ENCODE assay signal across 8 cellular contexts in the genomic region with DNA sequence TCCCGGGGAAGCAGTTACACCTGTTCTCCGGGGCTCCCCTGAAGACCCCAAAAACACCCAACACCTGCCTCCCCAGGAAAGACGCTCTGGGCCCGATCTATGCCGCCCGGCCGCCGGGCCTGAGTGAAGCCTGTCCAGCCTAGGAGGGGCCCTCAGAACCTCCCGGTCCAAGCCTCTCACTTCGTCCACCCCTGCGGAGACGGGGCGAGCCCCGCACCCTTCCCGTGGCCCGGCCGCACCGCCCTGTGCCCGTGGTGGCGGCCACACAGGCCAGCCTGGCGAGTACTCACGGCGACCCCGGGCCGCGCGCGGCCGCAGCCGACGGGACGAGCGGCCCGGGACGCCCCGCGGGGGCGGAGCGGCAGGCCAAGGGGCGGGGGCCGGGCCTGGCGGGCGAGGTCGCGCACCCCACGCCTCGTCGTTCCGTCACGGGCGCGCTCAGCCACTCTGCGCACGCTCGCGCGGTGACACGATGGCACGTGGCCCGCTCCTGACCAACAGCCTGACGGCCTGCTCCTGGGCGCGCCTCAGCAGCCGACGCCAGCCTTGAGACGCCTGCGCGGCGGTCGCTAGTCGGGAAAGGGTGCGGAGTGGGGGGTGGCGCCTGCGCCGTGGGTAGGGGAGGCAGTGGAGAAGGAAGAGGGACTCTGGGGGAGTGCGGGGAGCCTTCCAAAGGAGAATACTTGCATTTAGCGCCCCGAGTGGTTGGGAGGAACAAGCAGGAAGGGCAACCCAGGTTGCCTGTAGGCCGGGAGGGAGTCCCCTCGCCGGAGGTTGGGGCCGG. TPM values are rescaled to one million over a fixed set of nuclear protein-coding genes. Genes with fewer than 3 reads are reported as not detected.
DNase-seq lines count a peak whose midpoint lies in the region; ATAC-seq and TF ChIP-seq lines count a peak whose summit lies in the region.

A gene with protein sequence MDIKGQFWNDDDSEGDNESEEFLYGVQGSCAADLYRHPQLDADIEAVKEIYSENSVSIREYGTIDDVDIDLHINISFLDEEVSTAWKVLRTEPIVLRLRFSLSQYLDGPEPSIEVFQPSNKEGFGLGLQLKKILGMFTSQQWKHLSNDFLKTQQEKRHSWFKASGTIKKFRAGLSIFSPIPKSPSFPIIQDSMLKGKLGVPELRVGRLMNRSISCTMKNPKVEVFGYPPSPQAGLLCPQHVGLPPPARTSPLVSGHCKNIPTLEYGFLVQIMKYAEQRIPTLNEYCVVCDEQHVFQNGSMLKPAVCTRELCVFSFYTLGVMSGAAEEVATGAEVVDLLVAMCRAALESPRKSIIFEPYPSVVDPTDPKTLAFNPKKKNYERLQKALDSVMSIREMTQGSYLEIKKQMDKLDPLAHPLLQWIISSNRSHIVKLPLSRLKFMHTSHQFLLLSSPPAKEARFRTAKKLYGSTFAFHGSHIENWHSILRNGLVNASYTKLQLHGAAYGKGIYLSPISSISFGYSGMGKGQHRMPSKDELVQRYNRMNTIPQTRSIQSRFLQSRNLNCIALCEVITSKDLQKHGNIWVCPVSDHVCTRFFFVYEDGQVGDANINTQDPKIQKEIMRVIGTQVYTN (minus strand): TSS at position 342 of the 784 bp plus-strand sequence. CDS start 5,077 bp downstream, outside the sequence.

- H3K4me3 ChIP-seq in Caco-2 (ENCODE audit: low read depth, low read length), result peak within 1 kb of the TSS; percentile 96
- peak within 1 kb of the TSS; percentile 85 for H3K4me3 ChIP-seq in mesodermal cell (ENCODE audit: extremely low read depth, insufficient read depth, low read length, poor library complexity, severe bottlenecking)

- no peaks in the 10 kb centered on the region for H3K27me3 Mint-ChIP-seq in Caco-2 (ENCODE audit: insufficient read depth, unreplicated experiment)

- TF ChIP-seq CTCF in Caco-2 (IDR thresholded peaks at IDR 0.05; ENCODE audit: insufficient read depth in 1 of 2, low read depth in 1 of 2, low read length in 1 of 2, severe bottlenecking in 1 of 2, unreplicated experiment in 1 of 2), result peak; percentile 46 to 75

- POLR2A ChIA-PET in Caco-2 (lab: Charles Lee), result no interaction called here

- WGBS in mesodermal cell (ENCODE audit: insufficient coverage in 2 of 2), 2 experiments, result 0 to 1% methylated on average over 53 to 77 of the region's 82 CpGs

- H3K36me3 ChIP-seq in Caco-2 (ENCODE audit: control insufficient read depth, insufficient read depth, low read length), result no peaks in the 10 kb centered on the region; the same call in 1 of the 2 replicates
- peaks cover 33% of the 10 kb centered on the region for H3K36me3 ChIP-seq in mesodermal cell (ENCODE audit: control insufficient read depth, insufficient read depth, low read length)

- H3K4me3 Mint-ChIP-seq in Caco-2 (ENCODE audit: unreplicated experiment), result peak within 1 kb of the TSS; percentile 83

- CTCF ChIA-PET in Caco-2 (lab: Charles Lee), result no interaction called here

- DNase-seq in Caco-2, result peak; percentile 99
- peak; percentile 98 for DNase-seq in HT1080 (ENCODE audit: low read depth)
- DNase-seq in NOMO-1 treated with dmso at 0.1 percent for 144 hours (lab: John Stamatoyannopoulos, UW; ENCODE audit: unreplicated experiment), result peak; percentile 99
- peak; percentile 98 for DNase-seq in activated CD8-positive, alpha-beta memory T cell treated with anti-CD3 and anti-CD28 coated beads, Interleukin-2, amount 50 U/mL, for 24 hours (ENCODE audit: extremely low read depth)
- DNase-seq in stimulated activated CD8-positive, alpha-beta memory T cell treated with anti-CD3 and anti-CD28 coated beads, Interleukin-15, amount 100 ng/mL, for 4 hours (ENCODE audit: low read depth in 2 of 2), result peak; percentile 98 to 99

- peak; percentile 96 for ATAC-seq in GM21360 (IDR thresholded peaks at IDR 0.05; ENCODE audit: unreplicated experiment)

- no TSS peak for BruUV-seq in Caco-2 (replicated peaks; lab: Mats Ljungman, UMichigan)

- peaks cover 8% of the 10 kb centered on the region for H3K4me1 Mint-ChIP-seq in Caco-2 (ENCODE audit: low read depth, unreplicated experiment)

- H3K36me3 Mint-ChIP-seq in Caco-2 (ENCODE audit: insufficient read depth, unreplicated experiment), result peaks cover 11% of the 10 kb centered on the region

- peaks cover 4% of the 10 kb centered on the region for H3K4me1 ChIP-seq in Caco-2
- peaks cover 4% of the 10 kb centered on the region for H3K4me1 ChIP-seq in mesodermal cell (ENCODE audit: control insufficient read depth, insufficient read depth, low read length, poor library complexity, severe bottlenecking)

- H3K9me3 ChIP-seq in Caco-2, result no peaks in the 10 kb centered on the region
- no peaks in the 10 kb centered on the region for H3K9me3 ChIP-seq in mesodermal cell (ENCODE audit: control insufficient read depth, low read length)

- H3K9me3 Mint-ChIP-seq in Caco-2 (ENCODE audit: unreplicated experiment), result no peaks in the 10 kb centered on the region

- H3K27ac ChIP-seq in mesodermal cell (ENCODE audit: low read depth, low read length, severe bottlenecking), result peak within 1 kb of the TSS; percentile 68

- peak within 1 kb of the TSS; percentile 78 for H3K27ac Mint-ChIP-seq in Caco-2 (ENCODE audit: unreplicated experiment)

- intact Hi-C loops in Caco-2 (cut with micrococcal nuclease; ENCODE audit: unreplicated experiment), result loop anchor here (1.0 kb wide), 1 partner anchor 41 kb away; a partner anchor contains a TSS

- no peaks in the 10 kb centered on the region for H3K27me3 ChIP-seq in Caco-2 (replicated peaks; ENCODE audit: control insufficient read depth, insufficient read depth, low read length)

- in situ Hi-C loops in endometrial microvascular endothelial cells (cut with HindIII; ENCODE audit: inconsistent ontology term, low pct_unique_long_range_greater_than_20kb, low sequenced_read_pairs), result no loop called here

RNA-seq across cellular contexts. Expression of the gene that starts here (rescaled TPM):
- total RNA-seq in Caco-2 (2022), result 62.2 and 64.6 TPM in 2 replicates
- total RNA-seq in HT1080 (2014; rRNA removed; shearing (Covaris generic)), result 21.9 and 27.4 TPM in 2 replicates
- polyA plus RNA-seq in HT1080 (2015; cell fraction: cytosol; rRNA removed), result 13.7 and 17.2 TPM in 2 replicates
- polyA plus RNA-seq in HT1080 (2015; cell fraction: nucleus; rRNA removed), result 102 and 116 TPM in 2 replicates
- 13.4 TPM for total RNA-seq in endometrial microvascular endothelial cells (ENCODE audit: inconsistent ontology term)
- 39.9 TPM for polyA plus RNA-seq in mesodermal cell (2013, experiment 1 of 2)
- 34.5 TPM for polyA plus RNA-seq in mesodermal cell (2013, experiment 2 of 2)

Comparison
In these comparisons a context has a peak if more than half of its experiments do, and no peak if none do; other contexts are left out.
1. Peak in every context shown above with its lines: DNase-seq, ATAC-seq, H3K4me3 ChIP-seq and H3K27ac ChIP-seq.